11 cellular contexts compared by ENCODE assay signal in the genomic region with DNA sequence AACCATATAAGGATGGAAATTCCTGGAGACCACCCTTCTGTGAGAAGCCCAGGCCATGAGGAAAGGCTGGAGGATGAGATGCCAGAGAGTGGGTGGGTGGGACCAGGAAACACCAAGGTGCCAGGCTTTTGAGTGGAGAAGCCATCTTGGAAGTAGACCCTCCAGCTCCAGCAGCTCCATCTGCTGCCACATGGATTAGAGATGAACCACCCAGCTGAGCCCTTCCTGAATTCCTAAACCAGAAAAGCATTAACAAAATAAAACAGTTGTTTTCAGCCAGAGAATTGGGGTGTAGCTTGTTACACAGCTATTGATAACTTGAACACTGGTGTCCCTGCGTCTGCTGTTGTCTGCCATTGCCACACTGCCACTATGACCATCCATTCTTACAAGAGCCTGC. TPM values are rescaled to one million over a fixed set of nuclear protein-coding genes. Genes with fewer than 3 reads are reported as not detected.
"Had no signal": no experiment of that assay in that cellular context is flagged by ENCODE, and none has a peak within 500 bp of the region (broad histone marks: within the 10 kb centered on the region; RNA-seq: fewer than 3 reads in every experiment).

No MANE protein-coding gene starts in this region.

- H3K9me3 ChIP-seq: HAP-1 had no signal

- H3K4me3 Mint-ChIP-seq: H9, HFFc6 had no signal

- H3K4me1 Mint-ChIP-seq: H9 had no signal

- H3K9me3 Mint-ChIP-seq: HFFc6 had no signal

- DNase-seq: GM23248, GOT3, H7, H9, HCEC 1CT, HFFc6 had no signal

- H2AFZ ChIP-seq: GM23248 had no signal

- H3K36me3 ChIP-seq: HAP-1 had no signal

- H3K27ac Mint-ChIP-seq: H9, HFFc6 had no signal

- ATAC-seq: HCT116 had no signal

- H3K9ac ChIP-seq: GM23248 had no signal

- H3K4me3 ChIP-seq: GM23248, HAP-1 had no signal

- FAIRE-seq: H1, H54 had no signal

- H3K4me1 ChIP-seq: HAP-1 had no signal

- H3K27ac ChIP-seq: GM23248 had no signal

RNA-seq across cellular contexts. Expression of gene TMEM114, which starts 6.3 kb away (rescaled TPM):
- total RNA-seq: GM23248, H4, H7, HFFc6 had no signal
- polyA plus RNA-seq: GM23248 had no signal
